8 cellular contexts compared by ENCODE assay signal in genomic region chr2:215728504-215729065, GRCh38.
A peak's percentile ranks its signal among the peaks of the same experiment; 100 is the strongest.
DNase-seq lines count a peak whose midpoint lies in the region; ATAC-seq, FAIRE-seq and TF ChIP-seq lines count a peak whose summit lies in the region.

No MANE protein-coding gene starts in this region.

- peaks cover 20% of the 10 kb centered on the region for H3F3A ChIP-seq in smooth muscle cell (ENCODE audit: low read depth)

- peak in 1 of 2 donors; percentile 98 for DNase-seq in cardiac muscle cell (ENCODE audit: low read depth in 1 of 2, low spot score in 1 of 2)
- DNase-seq in right atrium auricular region (ENCODE audit: low spot score): no peak
- DNase-seq in K562 (ENCODE audit: extremely low read depth in 1 of 4, low spot score in 3 of 4): peak in 1 of 4 experiments; percentile 34
- DNase-seq in smooth muscle cell (lab: John Stamatoyannopoulos, UW; ENCODE audit: unreplicated experiment): no peak
- DNase-seq in GF-D8 (lab: John Stamatoyannopoulos, UW): no peak
- DNase-seq in stimulated activated CD8-positive, alpha-beta memory T cell treated with anti-CD3 and anti-CD28 coated beads, Interleukin-4, amount 100 ng/mL, for 48 hours: no peak
- no peak for DNase-seq in LoVo (ENCODE audit: low spot score)

- intact Hi-C loops in K562 (cut with micrococcal nuclease): no loop called here

- H2AFZ ChIP-seq in K562 (ENCODE audit: low read depth, low read length) (no peak overlapping the region), smooth muscle cell (ENCODE audit: low read depth) (no peak overlapping the region)

- H3K9me3 ChIP-seq in cardiac muscle cell (ENCODE audit: low read depth): no peaks in the 10 kb centered on the region
- H3K9me3 ChIP-seq in right atrium auricular region: peaks cover 0 to 4% of the 10 kb centered on the region in 2 donors
- H3K9me3 ChIP-seq in K562 (replicated peaks; ENCODE audit: control insufficient read depth, insufficient read depth, low read depth, low read length): no peaks in the 10 kb centered on the region
- H3K9me3 ChIP-seq in smooth muscle cell (replicated peaks; ENCODE audit: low read depth): no peaks in the 10 kb centered on the region

- ATAC-seq in HG03442 (IDR thresholded peaks at IDR 0.05; ENCODE audit: unreplicated experiment) (peak; percentile 76), K562 (peak; percentile 47; the same call in 2 of the 3 replicates)

- CTCF ChIA-PET in K562 (lab: Yijun Ruan, JAX; ENCODE audit: low intra/inter-chr PET ratio): no interaction called here

- no peak for TF ChIP-seq POLR2A in K562 (conservative IDR thresholded peaks at IDR 0.05)

- peak; percentile 26 for TF ChIP-seq CTCF in cardiac muscle cell (IDR thresholded peaks at IDR 0.05; ENCODE audit: low read depth, low read length)
- TF ChIP-seq CTCF in right atrium auricular region (IDR thresholded peaks at IDR 0.05): no peak
- no peak for TF ChIP-seq CTCF in K562 (IDR thresholded peaks at IDR 0.05 in 2 of 3, conservative IDR thresholded peaks at IDR 0.05 in 1 of 3; ENCODE audit: insufficient read depth in 2 of 3, low read depth in 1 of 3, low read length in 3 of 3)
- no peak for TF ChIP-seq CTCF in smooth muscle cell (IDR thresholded peaks at IDR 0.05; ENCODE audit: borderline replicate concordance, insufficient read depth, poor library complexity, severe bottlenecking)

- H3K4me1 ChIP-seq in cardiac muscle cell (ENCODE audit: low read depth) (peaks cover 5% of the 10 kb centered on the region), right atrium auricular region (peaks cover 0 to 3% of the 10 kb centered on the region in 2 donors), K562 (replicated peaks in 1 of 2; ENCODE audit: control insufficient read depth in 2 of 2, insufficient read depth in 2 of 2, low read length in 2 of 2) (peaks cover 0 to 6% of the 10 kb centered on the region in 2 experiments; a peak in 1 of 5 replicates), smooth muscle cell (ENCODE audit: low read depth) (no peaks in the 10 kb centered on the region)

- H3K4me2 ChIP-seq in K562 (ENCODE audit: insufficient read depth, low read length) (no peak overlapping the region), smooth muscle cell (peak overlapping the region; percentile 53)

- WGBS in K562 (ENCODE audit: insufficient coverage, low coverage, missing lambda C conversion rate): 15% methylated on average over 2 of the region's 2 CpGs
- 29% methylated on average over 2 of the region's 2 CpGs for WGBS in smooth muscle cell (ENCODE audit: low lambda C conversion rate)

- FAIRE-seq in K562 (lab: Jason Lieb, UNC): no peak

- POLR2A ChIA-PET in K562 (lab: Yijun Ruan, JAX): no interaction called here

- no peak for TF ChIP-seq RAD21 in K562 (CRISPR knock-in tag; conservative IDR thresholded peaks at IDR 0.05 in 1 of 2, IDR thresholded peaks at IDR 0.05 in 1 of 2)

- H3K27me3 ChIP-seq in cardiac muscle cell: no peaks in the 10 kb centered on the region
- H3K27me3 ChIP-seq in right atrium auricular region: no peaks in the 10 kb centered on the region
- H3K27me3 ChIP-seq in K562 (ENCODE audit: control insufficient read depth in 2 of 2, insufficient read depth in 2 of 2, low read length in 2 of 2): no peaks in the 10 kb centered on the region
- H3K27me3 ChIP-seq in smooth muscle cell (ENCODE audit: low read depth): no peaks in the 10 kb centered on the region

- H4K20me1 ChIP-seq in K562 (replicated peaks; ENCODE audit: control insufficient read depth, insufficient read depth, low read length) (no peaks in the 10 kb centered on the region), smooth muscle cell (ENCODE audit: low read depth) (no peaks in the 10 kb centered on the region)

- H3K4me3 ChIP-seq in cardiac muscle cell (no peak overlapping the region), right atrium auricular region (no peak overlapping the region), K562 (no peak overlapping the region), smooth muscle cell (no peak overlapping the region)

- H3K36me3 ChIP-seq in cardiac muscle cell (no peaks in the 10 kb centered on the region), right atrium auricular region (no peaks in the 10 kb centered on the region), K562 (ENCODE audit: control insufficient read depth, insufficient read depth, low read length) (no peaks in the 10 kb centered on the region), smooth muscle cell (ENCODE audit: low read depth) (no peaks in the 10 kb centered on the region)

- no peak overlapping the region for H3K27ac ChIP-seq in cardiac muscle cell
- H3K27ac ChIP-seq in right atrium auricular region: no peak overlapping the region
- H3K27ac ChIP-seq in K562 (ENCODE audit: extremely low read depth, low read depth, low read length): no peak overlapping the region
- H3K27ac ChIP-seq in smooth muscle cell (ENCODE audit: low read depth): peak overlapping the region; percentile 81

- in situ Hi-C loops in K562 (cut with MboI): no loop called here

- TF ChIP-seq EP300 in K562 (IDR thresholded peaks at IDR 0.05; ENCODE audit: low read length): no peak

- H3K79me2 ChIP-seq in K562 (ENCODE audit: control insufficient read depth, insufficient read depth, low read length) (no peaks in the 10 kb centered on the region), smooth muscle cell (ENCODE audit: low read depth) (no peaks in the 10 kb centered on the region)

- BruUV-seq in K562 (replicated peaks; lab: Mats Ljungman, UMichigan): no TSS peak

- H3K9ac ChIP-seq in K562 (ENCODE audit: insufficient read depth in 1 of 2, low read depth in 2 of 2, low read length in 2 of 2): no peak overlapping the region
- H3K9ac ChIP-seq in smooth muscle cell (ENCODE audit: low read depth): no peak overlapping the region

- H3K9me1 ChIP-seq in K562 (ENCODE audit: control insufficient read depth, insufficient read depth, low read length): no peaks in the 10 kb centered on the region

TF ChIP-seq in K562, 482 proteins besides CTCF, POLR2A, EP300 and RAD21:
- TF ChIP-seq ZFP30 (CRISPR knock-in tag; IDR thresholded peaks at IDR 0.05; ENCODE audit: borderline replicate concordance) (no peak), KLF10 (CRISPR knock-in tag; IDR thresholded peaks at IDR 0.05) (no peak), THRA (IDR thresholded peaks at IDR 0.05) (no peak), HNRNPK (IDR thresholded peaks at IDR 0.05; ENCODE audit: low read depth, low read length, poor library complexity, severe bottlenecking) (no peak), ZNF212 (CRISPR knock-in tag; IDR thresholded peaks at IDR 0.05) (no peak), ZC3H8 (IDR thresholded peaks at IDR 0.05) (no peak), JUN (IDR thresholded peaks at IDR 0.05; ENCODE audit: borderline replicate concordance, low read depth, low read length) (no peak), JUN (CRISPR knock-in tag; IDR thresholded peaks at IDR 0.05; ENCODE audit: borderline replicate concordance) (no peak), ZNF133 (CRISPR knock-in tag; IDR thresholded peaks at IDR 0.05) (no peak), ZKSCAN3 (CRISPR knock-in tag; IDR thresholded peaks at IDR 0.05) (no peak), ZEB2 (IDR thresholded peaks at IDR 0.05) (no peak), RBM22 (IDR thresholded peaks at IDR 0.05; ENCODE audit: low read depth, low read length, poor library complexity, severe bottlenecking) (no peak), SP2 (IDR thresholded peaks at IDR 0.05; ENCODE audit: extremely low read depth, low read depth, low read length, poor library complexity, severe bottlenecking) (no peak), PURB (CRISPR knock-in tag; IDR thresholded peaks at IDR 0.05; ENCODE audit: low read depth) (no peak), FOXK1 (CRISPR knock-in tag; IDR thresholded peaks at IDR 0.05; ENCODE audit: borderline replicate concordance) (no peak), NFRKB (IDR thresholded peaks at IDR 0.05; ENCODE audit: low read depth) (no peak), BCLAF1 (IDR thresholded peaks at IDR 0.05; ENCODE audit: borderline replicate concordance in 1 of 2, control insufficient read depth in 1 of 2, low read depth in 2 of 2, low read length in 1 of 2) (no peak), ZKSCAN8 (CRISPR knock-in tag; IDR thresholded peaks at IDR 0.05) (no peak), ZNF282 (CRISPR knock-in tag; IDR thresholded peaks at IDR 0.05) (no peak), ZNF12 (CRISPR knock-in tag; IDR thresholded peaks at IDR 0.05) (no peak), YBX1 (IDR thresholded peaks at IDR 0.05) (no peak)
